In the genomic region with DNA sequence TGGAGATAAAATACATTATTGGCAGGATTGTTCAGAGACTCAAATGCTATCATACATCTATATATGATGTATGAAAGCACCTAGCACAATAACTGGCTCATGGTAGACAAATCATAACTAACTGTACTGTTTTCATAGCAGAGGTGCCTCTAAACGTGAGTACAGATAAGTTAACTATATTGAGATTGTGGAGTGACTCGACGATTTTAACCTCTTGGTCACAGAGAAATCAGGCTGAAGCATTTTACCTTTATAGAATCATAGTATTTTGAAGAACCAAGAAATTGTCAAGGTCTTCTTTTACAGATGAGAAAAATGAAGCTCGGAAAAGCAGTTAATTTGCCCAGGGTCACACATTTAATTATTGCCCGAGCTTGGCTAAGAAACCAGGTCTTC, we compare ENCODE assay signal across 8 cellular contexts. TPM values are rescaled to one million over a fixed set of nuclear protein-coding genes. Genes with fewer than 3 reads are reported as not detected.
DNase-seq lines count a peak whose midpoint lies in the region; ATAC-seq, FAIRE-seq and TF ChIP-seq lines count a peak whose summit lies in the region.

No MANE protein-coding gene starts in this region.

- no peak for FAIRE-seq in GM12878 (lab: Jason Lieb, UNC)

- TF ChIP-seq EP300 in GM12878 (IDR thresholded peaks at IDR 0.05; ENCODE audit: borderline replicate concordance in 1 of 2, control insufficient read depth in 1 of 2, low read depth in 2 of 2, low read length in 2 of 2): no peak

- BruUV-seq in GM12878 (replicated peaks; lab: Mats Ljungman, UMichigan): no TSS peak

- H3K9me3 ChIP-seq in GM12878 (replicated peaks; ENCODE audit: control insufficient read depth, insufficient read depth, low read length): no peaks in the 10 kb centered on the region
- H3K9me3 ChIP-seq in muscle layer of duodenum (ENCODE audit: control insufficient read depth in 1 of 2, low read length in 2 of 2): no peaks in the 10 kb centered on the region

- H3K9me3 Mint-ChIP-seq in HFFc6: no peaks in the 10 kb centered on the region

- intact Hi-C loops in GM12878 (cut with micrococcal nuclease; ENCODE audit: unreplicated experiment): no loop called here

- H3K79me2 ChIP-seq in GM12878 (ENCODE audit: control insufficient read depth, insufficient read depth, low read length): peaks cover 8% of the 10 kb centered on the region

- ATAC-seq in GM12878 (no peak), HG03159 (IDR thresholded peaks at IDR 0.05; ENCODE audit: unreplicated experiment) (no peak), GM21526 (IDR thresholded peaks at IDR 0.05; ENCODE audit: low FRiP score, unreplicated experiment) (no peak)

- no peaks in the 10 kb centered on the region for H3K4me1 ChIP-seq in GM12878 (ENCODE audit: control insufficient read depth, insufficient read depth, low read length)
- peaks cover 7 to 8% of the 10 kb centered on the region in 2 donors for H3K4me1 ChIP-seq in muscle layer of duodenum (ENCODE audit: control insufficient read depth in 1 of 2, insufficient read depth in 2 of 2, low read length in 2 of 2)

- no peak overlapping the region for H3K9ac ChIP-seq in GM12878 (ENCODE audit: control insufficient read depth, insufficient read depth, low read length)

- POLR2A ChIA-PET in GM12878 (lab: Charles Lee): interaction anchor here (1.0 to 1.9 kb wide), 7 partner anchors 13 to 134 kb away, joined by 3 to 11 read pairs (median 4); a partner anchor contains a TSS

- in situ Hi-C loops in GM12878 (cut with MboI): no loop called here

- SMC1A ChIA-PET in GM12878 (lab: Charles Lee; ENCODE audit: uncharacterized antibody, unreplicated experiment): interaction anchor here (0.5 to 4.8 kb wide), 17 partner anchors 9 to 989 kb away, joined by 3 to 34 read pairs (median 5); no protein-coding TSS in a partner anchor

- no peaks in the 10 kb centered on the region for H4K20me1 ChIP-seq in GM12878 (ENCODE audit: control insufficient read depth, insufficient read depth)

- H3K36me3 Mint-ChIP-seq in HFFc6 (ENCODE audit: low read depth): no peaks in the 10 kb centered on the region; the same call in 1 of the 2 replicates

- no peak for TF ChIP-seq POLR2A in GM12878 (IDR thresholded peaks at IDR 0.05; ENCODE audit: low read depth, low read length)

- peaks cover 27% of the 10 kb centered on the region for H3K4me1 Mint-ChIP-seq in HFFc6 (ENCODE audit: low read depth)

- no peaks in the 10 kb centered on the region for H3K27me3 Mint-ChIP-seq in HFFc6 (ENCODE audit: insufficient read depth)

- 78% methylated on average over 5 of the region's 5 CpGs for WGBS in GM12878 (ENCODE audit: insufficient coverage, insufficient replicate concordance, low lambda C conversion rate, missing lambda C conversion rate)

- TF ChIP-seq RAD21 in GM12878 (IDR thresholded peaks at IDR 0.05; ENCODE audit: insufficient read depth, low read depth, low read length): no peak

- H3K27ac ChIP-seq in 22Rv1 (peak overlapping the region; percentile 75), GM12878 (ENCODE audit: control insufficient read depth, insufficient read depth) (no peak overlapping the region), muscle layer of duodenum (ENCODE audit: low read length) (no peak overlapping the region)

- H3K36me3 ChIP-seq in GM12878 (ENCODE audit: control insufficient read depth in 2 of 2, insufficient read depth in 2 of 2, low read length in 1 of 2) (peaks cover 0 to 3% of the 10 kb centered on the region in 2 experiments; a peak in 1 of 4 replicates), muscle layer of duodenum (ENCODE audit: control insufficient read depth in 1 of 2, insufficient read depth in 2 of 2, low read length in 2 of 2) (peaks cover 0 to 4% of the 10 kb centered on the region in 2 donors)

- no peak for TF ChIP-seq CTCF in 22Rv1 (IDR thresholded peaks at IDR 0.05)
- TF ChIP-seq CTCF in HFFc6 (IDR thresholded peaks at IDR 0.05): no peak
- no peak for TF ChIP-seq CTCF in GM12878 (IDR thresholded peaks at IDR 0.05 in 2 of 3, conservative IDR thresholded peaks at IDR 0.05 in 1 of 3; ENCODE audit: control insufficient read depth in 2 of 3, extremely low read depth in 1 of 3, insufficient read depth in 1 of 3, low read depth in 3 of 3, low read length in 3 of 3)

- CTCF ChIA-PET in GM12878 (lab: Yijun Ruan, JAX): interaction anchor here (1.1 to 10.2 kb wide), 14 partner anchors 10 to 389 kb away, joined by 3 to 115 read pairs (median 5); no protein-coding TSS in a partner anchor

- peak overlapping the region; percentile 84 for H3K27ac Mint-ChIP-seq in HFFc6

- peak overlapping the region; percentile 0; the same call in 1 of the 2 replicates for H3K4me2 ChIP-seq in GM12878 (ENCODE audit: control insufficient read depth, insufficient read depth)

- no peaks in the 10 kb centered on the region for H3K27me3 ChIP-seq in GM12878 (replicated peaks in 1 of 2; ENCODE audit: control insufficient read depth in 2 of 2, insufficient read depth in 2 of 2, low read length in 1 of 2)
- H3K27me3 ChIP-seq in muscle layer of duodenum (ENCODE audit: low read depth, low read length): no peaks in the 10 kb centered on the region

- peak overlapping the region; percentile 92; the same call in 1 of the 2 replicates for H3K4me3 Mint-ChIP-seq in HFFc6

- peak overlapping the region; percentile 86 for H2AFZ ChIP-seq in GM12878 (ENCODE audit: control insufficient read depth, low read depth, low read length)

- H3K4me3 ChIP-seq in GM12878 (peak overlapping the region; percentile 73), muscle layer of duodenum (ENCODE audit: low read depth in 1 of 2, low read length in 2 of 2) (peak overlapping the region; percentile 67 to 90)

- RAD21 ChIA-PET in GM12878 (lab: Charles Lee; ENCODE audit: unreplicated experiment): interaction anchor here (1.0 to 2.4 kb wide), 11 partner anchors 11 to 336 kb away, joined by 3 to 13 read pairs (median 4); no protein-coding TSS in a partner anchor

- no peak for DNase-seq in HFFc6
- DNase-seq in GM12878 (ENCODE audit: low read depth, low spot score): no peak
- no peak for DNase-seq in stimulated activated CD4-positive, alpha-beta T cell treated with anti-CD3 and anti-CD28 coated beads, Interleukin-15, amount 100 ng/mL, for 24 hours
- no peak for DNase-seq in stimulated activated CD4-positive, alpha-beta T cell treated with anti-CD3 and anti-CD28 coated beads, Interleukin-4, amount 100 ng/mL, for 24 hours

TF ChIP-seq in GM12878, 131 proteins besides CTCF, POLR2A, EP300 and RAD21 (continues in another document):
- TF ChIP-seq, protein P1, sequence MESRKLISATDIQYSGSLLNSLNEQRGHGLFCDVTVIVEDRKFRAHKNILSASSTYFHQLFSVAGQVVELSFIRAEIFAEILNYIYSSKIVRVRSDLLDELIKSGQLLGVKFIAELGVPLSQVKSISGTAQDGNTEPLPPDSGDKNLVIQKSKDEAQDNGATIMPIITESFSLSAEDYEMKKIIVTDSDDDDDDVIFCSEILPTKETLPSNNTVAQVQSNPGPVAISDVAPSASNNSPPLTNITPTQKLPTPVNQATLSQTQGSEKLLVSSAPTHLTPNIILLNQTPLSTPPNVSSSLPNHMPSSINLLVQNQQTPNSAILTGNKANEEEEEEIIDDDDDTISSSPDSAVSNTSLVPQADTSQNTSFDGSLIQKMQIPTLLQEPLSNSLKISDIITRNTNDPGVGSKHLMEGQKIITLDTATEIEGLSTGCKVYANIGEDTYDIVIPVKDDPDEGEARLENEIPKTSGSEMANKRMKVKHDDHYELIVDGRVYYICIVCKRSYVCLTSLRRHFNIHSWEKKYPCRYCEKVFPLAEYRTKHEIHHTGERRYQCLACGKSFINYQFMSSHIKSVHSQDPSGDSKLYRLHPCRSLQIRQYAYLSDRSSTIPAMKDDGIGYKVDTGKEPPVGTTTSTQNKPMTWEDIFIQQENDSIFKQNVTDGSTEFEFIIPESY (IDR thresholded peaks at IDR 0.05): no peak
- no peak for TF ChIP-seq MYB (IDR thresholded peaks at IDR 0.05; ENCODE audit: borderline replicate concordance, low read depth, low read length)
- no peak for TF ChIP-seq ASH2L (IDR thresholded peaks at IDR 0.05; ENCODE audit: borderline replicate concordance, low read depth)

RNA-seq across cellular contexts. Expression of a gene that starts 0.7 kb away (rescaled TPM):
- total RNA-seq in HFFc6 (2021; fragmentation: NEBNext Ultra II Directional; extraction: Animal tissue kit (Norgen Biotek cat#: 25700)): 10 to 100 TPM; 28.1 to 46.4 (median 36.3) TPM
- total RNA-seq in GM12878 (2013; cell fraction: nucleolus; rRNA removed): 28.0 and 28.8 TPM in 2 replicates
- 37.9 and 49.8 TPM in 2 replicates for total RNA-seq in GM12878 (2014; rRNA removed)
- 42.3 and 42.6 TPM in 2 replicates for total RNA-seq in GM12878 (2014; rRNA removed; fragmentation: Illumina TruSeq; extraction: Trizol)
- 33.4 and 34.9 TPM in 2 replicates for total RNA-seq in GM12878 (2021)
- polyA plus RNA-seq in GM12878 (2011; ENCODE audit: low read depth): 15.8 TPM
- polyA plus RNA-seq in GM12878 (2011; rRNA removed): 39.3 and 60.6 TPM in 2 replicates
- polyA plus RNA-seq in GM12878 (2011; cell fraction: cytosol; rRNA removed): 17.5 and 20.2 TPM in 2 replicates
- 18.8 and 23.7 TPM in 2 replicates for polyA plus RNA-seq in GM12878 (2011; cell fraction: nucleus; rRNA removed)
- 15.0 and 20.5 TPM in 2 replicates for polyA plus RNA-seq in GM12878 (2012)
- 36.9 and 59.1 TPM in 2 replicates for polyA plus RNA-seq in GM12878 (2014; fragmentation: Illumina TruSeq; extraction: Trizol)
- polyA plus RNA-seq in GM12878 (2014; fragmentation: Nextera tagmentation; extraction: Ambion mirVana): 10 to 100 TPM; 64.2 to 97.1 TPM
- polyA plus RNA-seq in GM12878 (2014; rRNA removed): 35.0 and 36.2 TPM in 2 replicates
- 10 to 100 TPM; 71.0 to 76.4 TPM for polyA plus RNA-seq in GM12878 (2016; fragmentation: Nextera tagmentation; extraction: Ambion mirVana)
- 38.2 and 38.8 TPM in 2 replicates for polyA minus RNA-seq in GM12878 (2011; rRNA and poly(A)+ RNA removed)
- polyA minus RNA-seq in GM12878 (2011; cell fraction: cytosol; rRNA and poly(A)+ RNA removed): 12.6 and 13.6 TPM in 2 replicates
- polyA minus RNA-seq in GM12878 (2011; cell fraction: nucleus; rRNA and poly(A)+ RNA removed): 16.5 and 17.3 TPM in 2 replicates

RNA-seq across cellular contexts. Expression of a gene that starts 28.3 kb away (rescaled TPM):
- 100 to 1,000 TPM; 179 to 208 (median 193) TPM for total RNA-seq in HFFc6 (2021; fragmentation: NEBNext Ultra II Directional; extraction: Animal tissue kit (Norgen Biotek cat#: 25700))
- 18.6 and 19.9 TPM in 2 replicates for total RNA-seq in GM12878 (2013; cell fraction: nucleolus; rRNA removed)
- total RNA-seq in GM12878 (2014; rRNA removed) (64.3 and 66.8 TPM in 2 replicates), GM12878 (2014; rRNA removed; fragmentation: Illumina TruSeq; extraction: Trizol) (77.3 and 80.4 TPM in 2 replicates), GM12878 (2021) (113 and 116 TPM in 2 replicates)
- polyA plus RNA-seq in GM12878 (2011; ENCODE audit: low read depth): 66.0 TPM
- polyA plus RNA-seq in GM12878 (2011; rRNA removed) (125 and 169 TPM in 2 replicates), GM12878 (2014; fragmentation: Illumina TruSeq; extraction: Trizol) (91.9 and 106 TPM in 2 replicates), GM12878 (2014; fragmentation: Nextera tagmentation; extraction: Ambion mirVana) (100 to 1,000 TPM; 102 to 227 TPM), GM12878 (2014; rRNA removed) (103 and 125 TPM in 2 replicates), GM12878 (2016; fragmentation: Nextera tagmentation; extraction: Ambion mirVana) (100 to 1,000 TPM; 281 TPM)
- 60.1 and 70.1 TPM in 2 replicates for polyA plus RNA-seq in GM12878 (2011; cell fraction: cytosol; rRNA removed)
- polyA plus RNA-seq in GM12878 (2011; cell fraction: nucleus; rRNA removed): 22.8 and 33.9 TPM in 2 replicates
- polyA plus RNA-seq in GM12878 (2012): 80.5 and 85.4 TPM in 2 replicates
- 75.8 and 85.1 TPM in 2 replicates for polyA minus RNA-seq in GM12878 (2011; rRNA and poly(A)+ RNA removed)
- 47.6 and 57.9 TPM in 2 replicates for polyA minus RNA-seq in GM12878 (2011; cell fraction: cytosol; rRNA and poly(A)+ RNA removed)
- 18.9 and 36.5 TPM in 2 replicates for polyA minus RNA-seq in GM12878 (2011; cell fraction: nucleus; rRNA and poly(A)+ RNA removed)
